Comparison of ENCODE assay signal across 8 cellular contexts in the genomic region with DNA sequence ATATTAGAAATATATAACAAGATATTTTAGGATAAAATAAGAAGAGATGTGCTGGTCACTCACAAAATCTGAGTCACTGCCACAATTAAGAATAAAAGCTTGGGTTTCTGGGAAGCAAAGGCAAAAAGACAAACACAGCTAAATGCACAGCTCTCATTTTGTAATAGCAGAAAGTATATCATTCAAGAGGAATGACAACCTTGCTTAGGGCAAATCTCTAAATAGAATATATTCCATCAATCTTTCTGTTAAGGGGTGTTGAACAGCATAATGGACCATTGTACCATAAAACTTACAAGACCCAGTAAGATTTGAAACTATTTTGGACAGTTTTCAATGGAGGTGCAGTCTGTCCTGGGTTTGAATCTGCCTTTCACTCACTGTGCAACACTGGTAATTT.
"Had no signal": no experiment of that assay in that cellular context is flagged by ENCODE, and none has a peak within 500 bp of the region (broad histone marks: within the 10 kb centered on the region; RNA-seq: fewer than 3 reads in every experiment).

No MANE protein-coding gene starts in this region.

- ATAC-seq: HCT116, HepG2, K562 had no signal

- DNase-seq: GM23248, GOT3, H7, IMR-90, KG1 had no signal
